Comparison of ENCODE assay signal across 1 cellular context in genomic region chrX:1535241-1536041, GRCh38.
A peak's percentile ranks its signal among the peaks of the same experiment; 100 is the strongest.
TF ChIP-seq lines count a peak whose summit lies in the region.

No MANE protein-coding gene starts in this region.

TF ChIP-seq in HepG2, 621 proteins besides CTCF, POLR2A, EP300 and RAD21 (continued from another document):
- no peak for TF ChIP-seq CHD2 (IDR thresholded peaks at IDR 0.05; ENCODE audit: low read depth, low read length)
- TF ChIP-seq, protein P1, sequence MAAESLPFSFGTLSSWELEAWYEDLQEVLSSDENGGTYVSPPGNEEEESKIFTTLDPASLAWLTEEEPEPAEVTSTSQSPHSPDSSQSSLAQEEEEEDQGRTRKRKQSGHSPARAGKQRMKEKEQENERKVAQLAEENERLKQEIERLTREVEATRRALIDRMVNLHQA (CRISPR knock-in tag; IDR thresholded peaks at IDR 0.05) = no peak
- no peak for TF ChIP-seq WIZ (CRISPR knock-in tag; IDR thresholded peaks at IDR 0.05)
- no peak for TF ChIP-seq FOXK2 (IDR thresholded peaks at IDR 0.05)
- TF ChIP-seq, protein P2, sequence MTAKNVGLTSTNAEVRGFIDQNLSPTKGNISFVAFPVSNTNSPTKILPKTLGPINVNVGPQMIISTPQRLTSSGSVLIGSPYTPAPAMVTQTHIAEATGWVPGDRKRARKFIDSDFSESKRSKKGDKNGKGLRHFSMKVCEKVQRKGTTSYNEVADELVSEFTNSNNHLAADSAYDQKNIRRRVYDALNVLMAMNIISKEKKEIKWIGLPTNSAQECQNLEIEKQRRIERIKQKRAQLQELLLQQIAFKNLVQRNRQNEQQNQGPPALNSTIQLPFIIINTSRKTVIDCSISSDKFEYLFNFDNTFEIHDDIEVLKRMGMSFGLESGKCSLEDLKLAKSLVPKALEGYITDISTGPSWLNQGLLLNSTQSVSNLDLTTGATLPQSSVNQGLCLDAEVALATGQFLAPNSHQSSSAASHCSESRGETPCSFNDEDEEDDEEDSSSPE (CRISPR knock-in tag; IDR thresholded peaks at IDR 0.05) = no peak
- no peak for TF ChIP-seq ARID2 (CRISPR knock-in tag; IDR thresholded peaks at IDR 0.05; ENCODE audit: borderline replicate concordance)
- TF ChIP-seq, protein P3, sequence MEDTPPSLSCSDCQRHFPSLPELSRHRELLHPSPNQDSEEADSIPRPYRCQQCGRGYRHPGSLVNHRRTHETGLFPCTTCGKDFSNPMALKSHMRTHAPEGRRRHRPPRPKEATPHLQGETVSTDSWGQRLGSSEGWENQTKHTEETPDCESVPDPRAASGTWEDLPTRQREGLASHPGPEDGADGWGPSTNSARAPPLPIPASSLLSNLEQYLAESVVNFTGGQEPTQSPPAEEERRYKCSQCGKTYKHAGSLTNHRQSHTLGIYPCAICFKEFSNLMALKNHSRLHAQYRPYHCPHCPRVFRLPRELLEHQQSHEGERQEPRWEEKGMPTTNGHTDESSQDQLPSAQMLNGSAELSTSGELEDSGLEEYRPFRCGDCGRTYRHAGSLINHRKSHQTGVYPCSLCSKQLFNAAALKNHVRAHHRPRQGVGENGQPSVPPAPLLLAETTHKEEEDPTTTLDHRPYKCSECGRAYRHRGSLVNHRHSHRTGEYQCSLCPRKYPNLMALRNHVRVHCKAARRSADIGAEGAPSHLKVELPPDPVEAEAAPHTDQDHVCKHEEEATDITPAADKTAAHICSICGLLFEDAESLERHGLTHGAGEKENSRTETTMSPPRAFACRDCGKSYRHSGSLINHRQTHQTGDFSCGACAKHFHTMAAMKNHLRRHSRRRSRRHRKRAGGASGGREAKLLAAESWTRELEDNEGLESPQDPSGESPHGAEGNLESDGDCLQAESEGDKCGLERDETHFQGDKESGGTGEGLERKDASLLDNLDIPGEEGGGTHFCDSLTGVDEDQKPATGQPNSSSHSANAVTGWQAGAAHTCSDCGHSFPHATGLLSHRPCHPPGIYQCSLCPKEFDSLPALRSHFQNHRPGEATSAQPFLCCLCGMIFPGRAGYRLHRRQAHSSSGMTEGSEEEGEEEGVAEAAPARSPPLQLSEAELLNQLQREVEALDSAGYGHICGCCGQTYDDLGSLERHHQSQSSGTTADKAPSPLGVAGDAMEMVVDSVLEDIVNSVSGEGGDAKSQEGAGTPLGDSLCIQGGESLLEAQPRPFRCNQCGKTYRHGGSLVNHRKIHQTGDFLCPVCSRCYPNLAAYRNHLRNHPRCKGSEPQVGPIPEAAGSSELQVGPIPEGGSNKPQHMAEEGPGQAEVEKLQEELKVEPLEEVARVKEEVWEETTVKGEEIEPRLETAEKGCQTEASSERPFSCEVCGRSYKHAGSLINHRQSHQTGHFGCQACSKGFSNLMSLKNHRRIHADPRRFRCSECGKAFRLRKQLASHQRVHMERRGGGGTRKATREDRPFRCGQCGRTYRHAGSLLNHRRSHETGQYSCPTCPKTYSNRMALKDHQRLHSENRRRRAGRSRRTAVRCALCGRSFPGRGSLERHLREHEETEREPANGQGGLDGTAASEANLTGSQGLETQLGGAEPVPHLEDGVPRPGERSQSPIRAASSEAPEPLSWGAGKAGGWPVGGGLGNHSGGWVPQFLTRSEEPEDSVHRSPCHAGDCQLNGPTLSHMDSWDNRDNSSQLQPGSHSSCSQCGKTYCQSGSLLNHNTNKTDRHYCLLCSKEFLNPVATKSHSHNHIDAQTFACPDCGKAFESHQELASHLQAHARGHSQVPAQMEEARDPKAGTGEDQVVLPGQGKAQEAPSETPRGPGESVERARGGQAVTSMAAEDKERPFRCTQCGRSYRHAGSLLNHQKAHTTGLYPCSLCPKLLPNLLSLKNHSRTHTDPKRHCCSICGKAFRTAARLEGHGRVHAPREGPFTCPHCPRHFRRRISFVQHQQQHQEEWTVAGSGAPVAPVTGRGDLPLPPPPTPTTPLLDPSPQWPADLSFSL (CRISPR knock-in tag; IDR thresholded peaks at IDR 0.05) = peak; percentile 86
- TF ChIP-seq SRSF9 (IDR thresholded peaks at IDR 0.05; ENCODE audit: borderline replicate concordance, insufficient read depth, low read depth, low read length, poor library complexity, severe bottlenecking) = no peak
- peak; percentile 76 for TF ChIP-seq ZBTB38 (CRISPR knock-in tag; IDR thresholded peaks at IDR 0.05)
- no peak for TF ChIP-seq PAX8 (CRISPR knock-in tag; IDR thresholded peaks at IDR 0.05; ENCODE audit: borderline replicate concordance)
- 0 out of 2 replicates have a peak, but pooled peaks have one; percentile 7 for TF ChIP-seq ZNF558 (CRISPR knock-in tag; IDR thresholded peaks at IDR 0.05; ENCODE audit: borderline replicate concordance)
- no peak for TF ChIP-seq SETDB1 (CRISPR knock-in tag; IDR thresholded peaks at IDR 0.05; ENCODE audit: borderline replicate concordance)
- TF ChIP-seq GATA4 (IDR thresholded peaks at IDR 0.05; ENCODE audit: borderline replicate concordance, low read depth) = no peak
- TF ChIP-seq GABPB1 (CRISPR knock-in tag; IDR thresholded peaks at IDR 0.05) = no peak
- no peak for TF ChIP-seq ZC3H4 (CRISPR knock-in tag; IDR thresholded peaks at IDR 0.05; ENCODE audit: borderline replicate concordance)
